Comparison of ENCODE assay signal across 4 cellular contexts in genomic region chr10:36463390-36463789, GRCh38.
"Had no signal": no experiment of that assay in that cellular context is flagged by ENCODE, and none has a peak within 500 bp of the region (broad histone marks: within the 10 kb centered on the region; RNA-seq: fewer than 3 reads in every experiment).

No MANE protein-coding gene starts in this region.

- DNase-seq: H9, HCEC 1CT, IMR-90 had no signal

- H3K4me2 ChIP-seq: GM23338 had no signal

- H3K27ac Mint-ChIP-seq: GM23338, H9 had no signal

- H3K4me1 Mint-ChIP-seq: GM23338, H9 had no signal

- ATAC-seq: GM23338 had no signal

- H2AFZ ChIP-seq: GM23338 had no signal

- H3K4me3 ChIP-seq: GM23338 had no signal

- H3K4me3 Mint-ChIP-seq: GM23338, H9 had no signal
